In genomic region chr7:15667999-15668398, GRCh38 we compare ENCODE assay signal across 23 cellular contexts. TPM values are rescaled to one million over a fixed set of nuclear protein-coding genes. Genes with fewer than 3 reads are reported as not detected.
"Had no signal": no experiment of that assay in that cellular context is flagged by ENCODE, and none has a peak within 500 bp of the region (broad histone marks: within the 10 kb centered on the region; RNA-seq: fewer than 3 reads in every experiment).

No MANE protein-coding gene starts in this region.

- H3K4me1 ChIP-seq: left lung, lower lobe of right lung, sigmoid colon, stomach, uterus had no signal

- DNase-seq: effector memory CD4-positive, alpha-beta T cell; heart left ventricle; hypothalamus; islet precursor cell; left lung; lower lobe of right lung; mesenchymal stem cell; midbrain; naive thymus-derived CD4-positive, alpha-beta T cell; nephron progenitor cell; psoas muscle; retina; sigmoid colon; stimulated activated CD4-positive, alpha-beta T cell treated with anti-CD3 and anti-CD28 coated beads, Interleukin-12 subunit alpha, Interleukin-12 subunit beta, amount 100 ng/mL, for 4 hours; stimulated activated naive CD4-positive, alpha-beta T cell; stomach; substantia nigra; uterus had no signal

- FAIRE-seq: endometrium, frontal cortex had no signal

- H3K4me3 ChIP-seq: heart left ventricle, left lung, lower lobe of right lung, psoas muscle, sigmoid colon, skin epidermis, stomach, thoracic aorta, uterus had no signal

- H3K27ac ChIP-seq: heart left ventricle, left lung, lower lobe of right lung, neutrophil, psoas muscle, sigmoid colon, skin epidermis, stomach, thoracic aorta, uterus had no signal

- H3K36me3 ChIP-seq: left lung, lower lobe of right lung, neutrophil, sigmoid colon, stomach, thoracic aorta, uterus had no signal

- H3K9me3 ChIP-seq: heart left ventricle, left lung, lower lobe of right lung, neutrophil, psoas muscle, sigmoid colon, stomach, thoracic aorta, uterus had no signal

- H3K27me3 ChIP-seq: heart left ventricle, left lung, neutrophil, sigmoid colon, stomach, uterus had no signal

RNA-seq across cellular contexts. Expression of gene MEOX2, which starts 18.5 kb away (rescaled TPM):
- total RNA-seq: frontal cortex; naive thymus-derived CD4-positive, alpha-beta T cell had no signal
- polyA plus RNA-seq: naive thymus-derived CD4-positive, alpha-beta T cell had no signal
